18 cellular contexts compared by ENCODE assay signal in the genomic region with DNA sequence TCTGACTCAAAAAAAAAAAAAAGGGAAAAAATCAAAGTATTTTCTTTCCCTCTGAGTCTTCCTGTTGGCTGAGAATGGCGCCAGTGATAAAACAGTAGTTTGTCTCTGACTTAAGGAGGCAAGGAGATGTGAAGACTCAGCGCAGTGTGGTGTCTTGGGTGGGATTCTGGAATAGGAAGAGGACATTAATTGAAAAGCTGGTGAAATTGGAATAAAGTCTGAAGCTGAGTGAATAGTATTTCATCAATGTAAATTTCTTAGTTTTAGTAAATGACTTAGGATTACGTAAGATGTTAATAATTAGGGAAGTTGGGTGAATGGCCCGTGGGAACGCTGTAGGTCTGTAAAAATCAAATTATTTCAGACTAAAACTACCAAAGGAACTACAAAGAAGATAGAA.
"Had no signal": no experiment of that assay in that cellular context is flagged by ENCODE, and none has a peak within 500 bp of the region (broad histone marks: within the 10 kb centered on the region; RNA-seq: fewer than 3 reads in every experiment).

No MANE protein-coding gene starts in this region.

- H3K4me3 Mint-ChIP-seq: activated CD4-positive, alpha-beta memory T cell treated with anti-CD3 and anti-CD28 coated beads for 36 hours; activated naive CD8-positive, alpha-beta T cell; brain; central memory CD8-positive, alpha-beta T cell; naive thymus-derived CD4-positive, alpha-beta T cell; stimulated activated effector memory CD8-positive, alpha-beta T cell treated with anti-CD3 and anti-CD28 coated beads, Interleukin-12 subunit alpha, Interleukin-12 subunit beta, amount 100 ng/mL, for 72 hours had no signal

- H3K9me3 ChIP-seq: left lung, mucosa of descending colon, pancreas, thyroid gland had no signal

- ATAC-seq: left lung; mucosa of descending colon; naive thymus-derived CD4-positive, alpha-beta T cell; pancreas; stimulated activated effector memory CD8-positive, alpha-beta T cell treated with anti-CD3 and anti-CD28 coated beads, Interleukin-12 subunit alpha, Interleukin-12 subunit beta, amount 100 ng/mL, for 72 hours had no signal

- H3K27me3 ChIP-seq: pancreas, thyroid gland had no signal

- H3K36me3 Mint-ChIP-seq: activated CD4-positive, alpha-beta memory T cell treated with anti-CD3 and anti-CD28 coated beads for 36 hours; brain; stimulated activated effector memory CD8-positive, alpha-beta T cell treated with anti-CD3 and anti-CD28 coated beads, Interleukin-12 subunit alpha, Interleukin-12 subunit beta, amount 100 ng/mL, for 72 hours had no signal

- H3K27ac ChIP-seq: coronary artery, left lung, pancreas, thyroid gland had no signal

- H3K9me3 Mint-ChIP-seq: activated CD4-positive, alpha-beta memory T cell treated with anti-CD3 and anti-CD28 coated beads for 36 hours; central memory CD8-positive, alpha-beta T cell; stimulated activated effector memory CD8-positive, alpha-beta T cell treated with anti-CD3 and anti-CD28 coated beads, Interleukin-12 subunit alpha, Interleukin-12 subunit beta, amount 100 ng/mL, for 72 hours had no signal

- H3K27me3 Mint-ChIP-seq: activated CD4-positive, alpha-beta memory T cell treated with anti-CD3 and anti-CD28 coated beads for 36 hours; activated naive CD8-positive, alpha-beta T cell; brain; central memory CD8-positive, alpha-beta T cell; naive thymus-derived CD4-positive, alpha-beta T cell had no signal

- H3K4me1 ChIP-seq: pancreas had no signal

- H3K27ac Mint-ChIP-seq: activated CD4-positive, alpha-beta memory T cell treated with anti-CD3 and anti-CD28 coated beads for 36 hours; activated naive CD8-positive, alpha-beta T cell; brain; stimulated activated effector memory CD8-positive, alpha-beta T cell treated with anti-CD3 and anti-CD28 coated beads, Interleukin-12 subunit alpha, Interleukin-12 subunit beta, amount 100 ng/mL, for 72 hours had no signal

- H3K4me3 ChIP-seq: coronary artery, left lung, mucosa of descending colon, pancreas, thyroid gland had no signal

- H3K36me3 ChIP-seq: left lung, pancreas, thyroid gland had no signal

- DNase-seq: activated CD4-positive, alpha-beta memory T cell treated with anti-CD3 and anti-CD28 coated beads for 36 hours; activated effector memory CD4-positive, alpha-beta T cell treated with anti-CD3 and anti-CD28 coated beads, Interleukin-2, amount 50 U/mL, for 16 hours; activated T-cell treated with anti-CD3 and anti-CD28 coated beads, Interleukin-2, amount 50 U/mL, for 48 hours; effector memory CD4-positive, alpha-beta T cell; foreskin fibroblast; hippocampal formation; kidney; left lung; mammary epithelial cell; mucosa of descending colon; naive thymus-derived CD4-positive, alpha-beta T cell; pancreas; thyroid gland had no signal
